8 cellular contexts compared by ENCODE assay signal in the genomic region with DNA sequence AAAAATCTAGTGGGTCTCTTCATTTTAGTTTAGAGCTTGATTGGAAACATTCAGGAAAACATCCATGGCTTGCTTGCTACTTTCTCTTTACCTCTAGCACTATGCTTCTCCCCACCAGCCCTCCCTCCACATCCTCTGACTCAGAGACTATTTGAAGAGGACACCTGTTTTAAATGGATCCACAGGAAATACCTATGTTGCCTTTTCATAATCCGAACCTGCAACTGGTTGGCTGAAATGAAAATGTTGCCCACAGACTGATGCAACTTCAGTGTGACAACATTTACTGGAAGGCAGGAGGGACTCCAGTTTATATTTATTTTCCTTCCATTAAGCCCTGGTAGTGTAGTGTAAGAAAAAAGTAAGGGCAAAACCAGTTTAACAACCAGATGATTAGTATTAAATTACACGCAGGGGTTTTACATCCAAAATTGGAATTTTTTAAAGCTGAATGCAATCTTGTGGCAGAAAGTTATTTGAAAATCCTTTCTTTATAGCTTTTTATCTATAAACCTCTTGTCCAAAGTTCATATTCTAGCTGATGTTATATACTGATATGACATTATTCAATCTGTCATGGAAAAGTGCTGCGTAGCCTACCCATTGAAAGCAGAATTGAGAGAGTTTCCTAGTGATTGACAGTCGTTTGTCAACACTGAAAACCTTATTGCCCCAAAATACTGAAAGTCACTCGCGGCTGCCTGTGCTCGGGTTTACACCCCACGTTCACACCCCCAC. TPM values are rescaled to one million over a fixed set of nuclear protein-coding genes. Genes with fewer than 3 reads are reported as not detected.
A peak's percentile ranks its signal among the peaks of the same experiment; 100 is the strongest.
DNase-seq lines count a peak whose midpoint lies in the region; ATAC-seq and TF ChIP-seq lines count a peak whose summit lies in the region.

No MANE protein-coding gene starts in this region.

- H3K9me3 Mint-ChIP-seq in central memory CD8-positive, alpha-beta T cell = no peaks in the 10 kb centered on the region

- H3K9me3 ChIP-seq in left lung = no peaks in the 10 kb centered on the region

- no peaks in the 10 kb centered on the region for H3K27me3 Mint-ChIP-seq in central memory CD8-positive, alpha-beta T cell

- no peaks in the 10 kb centered on the region for H3K36me3 ChIP-seq in left lung

- peak overlapping the region; percentile 84 to 97 for H3K27ac ChIP-seq in left lung

- H3K4me3 ChIP-seq in left lung = peak overlapping the region; percentile 72 to 85

- H3K4me1 Mint-ChIP-seq in central memory CD8-positive, alpha-beta T cell = peaks cover 20% of the 10 kb centered on the region

- no peak for ATAC-seq in central memory CD8-positive, alpha-beta T cell (replicated peaks; ENCODE audit: extremely low read depth, poor library complexity, severe bottlenecking)
- ATAC-seq in left lung = peak; percentile 45
- no peak for ATAC-seq in HG02623 (IDR thresholded peaks at IDR 0.05; ENCODE audit: unreplicated experiment)

- intact Hi-C loops in left lung (cut with DNase I) = no loop called here

- peaks cover 3 to 4% of the 10 kb centered on the region in 2 donors for H3K4me1 ChIP-seq in left lung

- H3K27me3 ChIP-seq in left lung = no peaks in the 10 kb centered on the region

- TF ChIP-seq CTCF in left lung (IDR thresholded peaks at IDR 0.05) = no peak

- peak overlapping the region; percentile 92 for H3K27ac Mint-ChIP-seq in central memory CD8-positive, alpha-beta T cell (ENCODE audit: low read depth)

- H3K4me3 Mint-ChIP-seq in central memory CD8-positive, alpha-beta T cell = peak overlapping the region; percentile 92

- H3K36me3 Mint-ChIP-seq in central memory CD8-positive, alpha-beta T cell (ENCODE audit: insufficient read depth) = peaks cover 12% of the 10 kb centered on the region

- DNase-seq in COLO668 (lab: John Stamatoyannopoulos, UW; ENCODE audit: unreplicated experiment) (peak; percentile 28), HCEC 1CT (peak; percentile 62), RPMI7951 (ENCODE audit: low read depth) (peak; percentile 76), left lung (no peak), NCI-H187 (lab: John Stamatoyannopoulos, UW) (no peak)
- DNase-seq in central memory CD8-positive, alpha-beta T cell (ENCODE audit: low spot score in 2 of 2) = no peak
- DNase-seq in stimulated activated naive CD4-positive, alpha-beta T cell (lab: John Stamatoyannopoulos, UW) = peak in 5 of 6 experiments; percentile 1 to 48 (median 15)

RNA-seq across cellular contexts. Expression of gene AIG1, which starts 0.9 kb away (rescaled TPM):
- 112 and 115 TPM in 2 replicates for total RNA-seq in RPMI7951 (2014; rRNA removed; shearing (Covaris generic))
- total RNA-seq in left lung = 10 to 100 TPM; 35.2 to 40.4 TPM

Comparison
In these comparisons a context has a peak if more than half of its experiments do, and no peak if none do; other contexts are left out.
1. DNase-seq: peak in COLO668 (single experiment), HCEC 1CT (single experiment), RPMI7951 (single experiment) and stimulated activated naive CD4-positive, alpha-beta T cell (5 of 6); none in central memory CD8-positive, alpha-beta T cell (0 of 2), left lung (0 of 2) and NCI-H187 (0 of 2).